20 cellular contexts compared by ENCODE assay signal in the genomic region with DNA sequence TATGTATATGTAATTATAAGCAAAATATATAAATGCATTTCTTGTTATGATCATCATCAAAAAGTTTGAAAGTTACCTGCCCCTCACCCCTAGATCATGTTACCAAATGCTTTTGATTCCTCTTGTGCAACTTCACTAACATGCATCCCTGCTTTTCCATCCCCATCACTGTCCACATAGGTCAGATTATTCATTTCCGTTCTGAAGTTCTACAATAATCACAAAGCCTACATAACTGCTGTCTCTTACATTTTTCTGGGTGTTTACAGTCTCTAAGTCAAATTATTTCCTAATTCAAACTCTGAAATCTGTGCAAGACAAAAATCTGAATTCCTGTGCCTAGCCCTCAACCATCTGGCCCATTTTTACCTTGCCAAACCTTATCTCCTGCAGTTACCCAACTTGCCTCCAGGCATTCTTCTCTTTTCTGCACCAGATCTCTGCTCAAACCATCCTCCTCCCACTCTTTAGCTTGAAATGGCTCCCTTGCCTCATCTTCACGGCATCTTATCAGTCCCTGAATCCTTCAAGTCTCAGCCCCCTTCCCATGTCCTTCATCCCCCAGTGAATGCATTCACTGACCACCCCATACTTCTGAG. TPM values are rescaled to one million over a fixed set of nuclear protein-coding genes. Genes with fewer than 3 reads are reported as not detected.
A peak's percentile ranks its signal among the peaks of the same experiment; 100 is the strongest.
DNase-seq lines count a peak whose midpoint lies in the region; ATAC-seq, FAIRE-seq and TF ChIP-seq lines count a peak whose summit lies in the region.
"Had no signal": no experiment of that assay in that cellular context is flagged by ENCODE, and none has a peak within 500 bp of the region (broad histone marks: within the 10 kb centered on the region; RNA-seq: fewer than 3 reads in every experiment).

No MANE protein-coding gene starts in this region.

- H3K9me3 Mint-ChIP-seq in GM23338 = peaks cover 4% of the 10 kb centered on the region; the same call in 1 of the 3 replicates
- H3K9me3 Mint-ChIP-seq: CD4-positive, alpha-beta T cell had no signal

- H3K4me1 ChIP-seq in GM23338 (ENCODE audit: insufficient read depth) (peaks cover 27% of the 10 kb centered on the region), foreskin keratinocyte (peaks cover 26% of the 10 kb centered on the region), pancreas (no peaks in the 10 kb centered on the region)
- H3K4me1 ChIP-seq: A549 had no signal

- H3K4me1 Mint-ChIP-seq in GM23338 = peaks cover 29% of the 10 kb centered on the region

- no peak; the same call in 2 of the 3 replicates for ATAC-seq in GM23338
- ATAC-seq in foreskin keratinocyte = peak; percentile 27
- no peak for ATAC-seq in pancreas
- ATAC-seq: A549, GM12878, Panc1 had no signal

- no peaks in the 10 kb centered on the region for H3K9me3 ChIP-seq in pancreas
- H3K9me3 ChIP-seq: A549, SK-N-SH had no signal

- H3K27ac ChIP-seq in GM23338 (ENCODE audit: low read depth) = no peak overlapping the region
- H3K27ac ChIP-seq in foreskin keratinocyte = no peak overlapping the region
- no peak overlapping the region for H3K27ac ChIP-seq in pancreas
- H3K27ac ChIP-seq: A549 had no signal

- WGBS in pancreas, 2 donors = 28 to 48% methylated on average over 2 of the region's 2 CpGs

- peaks cover 3% of the 10 kb centered on the region for H3K27me3 Mint-ChIP-seq in GM23338 (ENCODE audit: insufficient read depth, low read depth, poor library complexity)

- no peaks in the 10 kb centered on the region for H3F3A ChIP-seq in GM23338 (replicated peaks; ENCODE audit: low read depth)

- no peak for FAIRE-seq in bronchial epithelial cell (lab: Jason Lieb, UNC)
- FAIRE-seq in pancreas (lab: Jason Lieb, UNC) = no peak
- FAIRE-seq: A549, GM12878, GM18507, GM19239 had no signal

- H3K4me2 ChIP-seq in GM23338 = no peak overlapping the region
- H3K4me2 ChIP-seq: A549, SK-N-SH had no signal

- no peak overlapping the region for H3K4me3 Mint-ChIP-seq in GM23338
- H3K4me3 Mint-ChIP-seq: CD4-positive, alpha-beta T cell had no signal

- H3K36me3 ChIP-seq in GM23338 (ENCODE audit: insufficient read depth) (no peaks in the 10 kb centered on the region), bronchial epithelial cell (ENCODE audit: control insufficient read depth, insufficient read depth, low read length) (no peaks in the 10 kb centered on the region), pancreas (no peaks in the 10 kb centered on the region)

- intact Hi-C loops in pancreas (cut with DNase I) = no loop called here

- DNase-seq in Daoy (ENCODE audit: low read depth) (peak; percentile 0), GM23338 (ENCODE audit: low spot score) (peak; percentile 26), bronchial epithelial cell (ENCODE audit: low read depth) (peak; percentile 13), foreskin keratinocyte (peak in 1 of 2 donors; percentile 22), HuH-7.5 (ENCODE audit: low spot score) (no peak), AG08396 (ENCODE audit: low spot score) (no peak), RKO (ENCODE audit: low spot score) (no peak), pancreas (no peak)
- DNase-seq: AML-193; CD4-positive, alpha-beta T cell; NCI-H1092; NCI-H187; NCI-H82; Right ventricle myocardium superior; SK-N-SH had no signal

- peaks cover 3% of the 10 kb centered on the region; the same call in 1 of the 2 replicates for H3K9me2 ChIP-seq in GM23338 (ENCODE audit: insufficient read depth)
- H3K9me2 ChIP-seq: SK-N-SH had no signal

- H3K79me2 ChIP-seq in GM23338 (replicated peaks; ENCODE audit: insufficient read depth) = no peaks in the 10 kb centered on the region

- H3K4me3 ChIP-seq in GM23338 (no peak overlapping the region), bronchial epithelial cell (ENCODE audit: low read depth, low read length) (no peak overlapping the region), pancreas (no peak overlapping the region)
- H3K4me3 ChIP-seq: A549, GM12878 had no signal

- no peak for TF ChIP-seq CTCF in GM23338 (conservative IDR thresholded peaks at IDR 0.05; ENCODE audit: low read depth in 2 of 2)
- no peak for TF ChIP-seq CTCF in bronchial epithelial cell (IDR thresholded peaks at IDR 0.05; ENCODE audit: insufficient read depth, low read length, severe bottlenecking)
- no peak for TF ChIP-seq CTCF in foreskin keratinocyte (conservative IDR thresholded peaks at IDR 0.05)
- no peak for TF ChIP-seq CTCF in pancreas (IDR thresholded peaks at IDR 0.05)

- no peak overlapping the region for H3K27ac Mint-ChIP-seq in GM23338
- H3K27ac Mint-ChIP-seq: CD4-positive, alpha-beta T cell had no signal

- no peaks in the 10 kb centered on the region for H4K20me1 ChIP-seq in GM23338 (replicated peaks; ENCODE audit: insufficient read depth)

- H3K27me3 ChIP-seq in GM23338 (ENCODE audit: insufficient read depth) = no peaks in the 10 kb centered on the region
- H3K27me3 ChIP-seq in bronchial epithelial cell (ENCODE audit: control insufficient read depth, insufficient read depth, low read length) = no peaks in the 10 kb centered on the region
- H3K27me3 ChIP-seq in foreskin keratinocyte = peaks cover 47% of the 10 kb centered on the region
- no peaks in the 10 kb centered on the region for H3K27me3 ChIP-seq in pancreas

- no peaks in the 10 kb centered on the region; the same call in 2 of the 3 replicates for H3K36me3 Mint-ChIP-seq in GM23338 (ENCODE audit: low read depth)

- no peak overlapping the region; the same call in 1 of the 2 replicates for H2AFZ ChIP-seq in GM23338

TF ChIP-seq in GM23338, 12 proteins besides CTCF, POLR2A, EP300 and RAD21 (continues in another document):
- TF ChIP-seq, protein P1, sequence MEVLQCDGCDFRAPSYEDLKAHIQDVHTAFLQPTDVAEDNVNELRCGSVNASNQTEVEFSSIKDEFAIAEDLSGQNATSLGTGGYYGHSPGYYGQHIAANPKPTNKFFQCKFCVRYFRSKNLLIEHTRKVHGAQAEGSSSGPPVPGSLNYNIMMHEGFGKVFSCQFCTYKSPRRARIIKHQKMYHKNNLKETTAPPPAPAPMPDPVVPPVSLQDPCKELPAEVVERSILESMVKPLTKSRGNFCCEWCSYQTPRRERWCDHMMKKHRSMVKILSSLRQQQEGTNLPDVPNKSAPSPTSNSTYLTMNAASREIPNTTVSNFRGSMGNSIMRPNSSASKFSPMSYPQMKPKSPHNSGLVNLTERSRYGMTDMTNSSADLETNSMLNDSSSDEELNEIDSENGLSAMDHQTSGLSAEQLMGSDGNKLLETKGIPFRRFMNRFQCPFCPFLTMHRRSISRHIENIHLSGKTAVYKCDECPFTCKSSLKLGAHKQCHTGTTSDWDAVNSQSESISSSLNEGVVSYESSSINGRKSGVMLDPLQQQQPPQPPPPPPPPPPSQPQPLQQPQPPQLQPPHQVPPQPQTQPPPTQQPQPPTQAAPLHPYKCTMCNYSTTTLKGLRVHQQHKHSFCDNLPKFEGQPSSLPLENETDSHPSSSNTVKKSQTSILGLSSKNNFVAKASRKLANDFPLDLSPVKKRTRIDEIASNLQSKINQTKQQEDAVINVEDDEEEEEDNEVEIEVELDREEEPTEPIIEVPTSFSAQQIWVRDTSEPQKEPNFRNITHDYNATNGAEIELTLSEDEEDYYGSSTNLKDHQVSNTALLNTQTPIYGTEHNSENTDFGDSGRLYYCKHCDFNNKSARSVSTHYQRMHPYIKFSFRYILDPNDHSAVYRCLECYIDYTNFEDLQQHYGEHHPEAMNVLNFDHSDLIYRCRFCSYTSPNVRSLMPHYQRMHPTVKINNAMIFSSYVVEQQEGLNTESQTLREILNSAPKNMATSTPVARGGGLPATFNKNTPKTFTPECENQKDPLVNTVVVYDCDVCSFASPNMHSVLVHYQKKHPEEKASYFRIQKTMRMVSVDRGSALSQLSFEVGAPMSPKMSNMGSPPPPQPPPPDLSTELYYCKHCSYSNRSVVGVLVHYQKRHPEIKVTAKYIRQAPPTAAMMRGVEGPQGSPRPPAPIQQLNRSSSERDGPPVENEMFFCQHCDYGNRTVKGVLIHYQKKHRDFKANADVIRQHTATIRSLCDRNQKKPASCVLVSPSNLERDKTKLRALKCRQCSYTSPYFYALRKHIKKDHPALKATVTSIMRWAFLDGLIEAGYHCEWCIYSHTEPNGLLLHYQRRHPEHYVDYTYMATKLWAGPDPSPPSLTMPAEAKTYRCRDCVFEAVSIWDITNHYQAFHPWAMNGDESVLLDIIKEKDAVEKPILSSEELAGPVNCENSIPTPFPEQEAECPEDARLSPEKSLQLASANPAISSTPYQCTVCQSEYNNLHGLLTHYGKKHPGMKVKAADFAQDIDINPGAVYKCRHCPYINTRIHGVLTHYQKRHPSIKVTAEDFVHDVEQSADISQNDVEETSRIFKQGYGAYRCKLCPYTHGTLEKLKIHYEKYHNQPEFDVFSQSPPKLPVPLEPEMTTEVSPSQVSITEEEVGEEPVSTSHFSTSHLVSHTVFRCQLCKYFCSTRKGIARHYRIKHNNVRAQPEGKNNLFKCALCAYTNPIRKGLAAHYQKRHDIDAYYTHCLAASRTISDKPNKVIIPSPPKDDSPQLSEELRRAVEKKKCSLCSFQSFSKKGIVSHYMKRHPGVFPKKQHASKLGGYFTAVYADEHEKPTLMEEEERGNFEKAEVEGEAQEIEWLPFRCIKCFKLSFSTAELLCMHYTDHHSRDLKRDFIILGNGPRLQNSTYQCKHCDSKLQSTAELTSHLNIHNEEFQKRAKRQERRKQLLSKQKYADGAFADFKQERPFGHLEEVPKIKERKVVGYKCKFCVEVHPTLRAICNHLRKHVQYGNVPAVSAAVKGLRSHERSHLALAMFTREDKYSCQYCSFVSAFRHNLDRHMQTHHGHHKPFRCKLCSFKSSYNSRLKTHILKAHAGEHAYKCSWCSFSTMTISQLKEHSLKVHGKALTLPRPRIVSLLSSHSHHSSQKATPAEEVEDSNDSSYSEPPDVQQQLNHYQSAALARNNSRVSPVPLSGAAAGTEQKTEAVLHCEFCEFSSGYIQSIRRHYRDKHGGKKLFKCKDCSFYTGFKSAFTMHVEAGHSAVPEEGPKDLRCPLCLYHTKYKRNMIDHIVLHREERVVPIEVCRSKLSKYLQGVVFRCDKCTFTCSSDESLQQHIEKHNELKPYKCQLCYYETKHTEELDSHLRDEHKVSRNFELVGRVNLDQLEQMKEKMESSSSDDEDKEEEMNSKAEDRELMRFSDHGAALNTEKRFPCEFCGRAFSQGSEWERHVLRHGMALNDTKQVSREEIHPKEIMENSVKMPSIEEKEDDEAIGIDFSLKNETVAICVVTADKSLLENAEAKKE (CRISPR knock-in tag; IDR thresholded peaks at IDR 0.05) = 0 out of 2 replicates have a peak, but pooled peaks have one; percentile 8

RNA-seq across cellular contexts. Expression of a gene that starts 42.4 kb away (rescaled TPM):
- total RNA-seq in Daoy (2014; rRNA removed; shearing (Covaris generic)) = 15.6 and 18.7 TPM in 2 replicates
- total RNA-seq in GM23338 (2014; rRNA removed; shearing (Covaris generic)) = 42.5 and 42.9 TPM in 2 replicates
- polyA plus RNA-seq in GM23338 (2016; fragmentation: Nextera tagmentation; extraction: Ambion mirVana) = 18.7 and 20.1 TPM in 2 replicates
- total RNA-seq in bronchial epithelial cell = 4.5 and 7.6 TPM in 2 replicates
- total RNA-seq in foreskin keratinocyte = 6.5 and 10.2 TPM in 2 replicates
- 2.8 and 5.7 TPM in 2 replicates for polyA plus RNA-seq in foreskin keratinocyte
- total RNA-seq in pancreas = 10 to 100 TPM; 31.5 to 46.8 (median 42.2) TPM
- 10 to 100 TPM in 1 of 2 donors, 1 to 10 TPM in 1; 9.9 to 11.7 TPM for polyA plus RNA-seq in pancreas

Comparison
In these comparisons a context has a peak if more than half of its experiments do, and no peak if none do; other contexts are left out.
1. DNase-seq: peak in Daoy (single experiment), GM23338 (single experiment) and bronchial epithelial cell (single experiment); none in HuH-7.5 (single experiment), AG08396 (single experiment), RKO (single experiment) and pancreas (0 of 6).